21 cellular contexts compared by ENCODE assay signal in genomic region chr11:134370526-134371435, GRCh38. TPM values are rescaled to one million over a fixed set of nuclear protein-coding genes. Genes with fewer than 3 reads are reported as not detected.
"Had no signal": no experiment of that assay in that cellular context is flagged by ENCODE, and none has a peak within 500 bp of the region (broad histone marks: within the 10 kb centered on the region; RNA-seq: fewer than 3 reads in every experiment).

No MANE protein-coding gene starts in this region.

- H3K27me3 Mint-ChIP-seq: naive B cell had no signal

- H3K27ac ChIP-seq: epithelial cell of prostate, esophagus muscularis mucosa, gastrocnemius medialis, pancreas, skin epidermis, tibial artery, upper lobe of left lung, vagina had no signal

- ATAC-seq: gastrocnemius medialis, left cardiac atrium, left ventricle myocardium superior, pancreas, sciatic nerve had no signal

- H3K36me3 ChIP-seq: gastrocnemius medialis, pancreas, tibial artery, upper lobe of left lung, vagina had no signal

- H3K27me3 ChIP-seq: esophagus muscularis mucosa, gastrocnemius medialis, pancreas, tibial artery, upper lobe of left lung, vagina had no signal

- H3K4me1 ChIP-seq: esophagus muscularis mucosa, gastrocnemius medialis, pancreas, tibial artery, upper lobe of left lung, vagina had no signal

- DNase-seq: central memory CD4-positive, alpha-beta T cell; effector memory CD4-positive, alpha-beta T cell; gastrocnemius medialis; immature natural killer cell; left cardiac atrium; left ventricle myocardium superior; mesendoderm; naive B cell; stimulated activated CD4-positive, alpha-beta T cell treated with anti-CD3 and anti-CD28 coated beads, Interleukin-12 subunit alpha, Interleukin-12 subunit beta, amount 100 ng/mL, for 4 hours; stimulated activated naive CD4-positive, alpha-beta T cell had no signal

- H3K9me3 ChIP-seq: esophagus muscularis mucosa, gastrocnemius medialis, pancreas, tibial artery, upper lobe of left lung, vagina had no signal

- H3K9me3 Mint-ChIP-seq: immature natural killer cell had no signal

- H3K36me3 Mint-ChIP-seq: immature natural killer cell, naive B cell had no signal

- H3K4me3 Mint-ChIP-seq: immature natural killer cell had no signal

- H3K4me1 Mint-ChIP-seq: immature natural killer cell, naive B cell had no signal

- H3K4me3 ChIP-seq: esophagus muscularis mucosa, gastrocnemius medialis, pancreas, skin epidermis, tibial artery, upper lobe of left lung, vagina had no signal

RNA-seq across cellular contexts. Expression of gene GLB1L2, which starts 39.0 kb away (rescaled TPM):
- total RNA-seq: fibroblast of villous mesenchyme had no signal

RNA-seq across cellular contexts. Expression of gene B3GAT1, which starts 41.3 kb away (rescaled TPM):
- total RNA-seq: fibroblast of villous mesenchyme, lung microvascular endothelial cell, pulmonary artery endothelial cell had no signal
